ENCODE assay signal across 1 cellular context in the genomic region with DNA sequence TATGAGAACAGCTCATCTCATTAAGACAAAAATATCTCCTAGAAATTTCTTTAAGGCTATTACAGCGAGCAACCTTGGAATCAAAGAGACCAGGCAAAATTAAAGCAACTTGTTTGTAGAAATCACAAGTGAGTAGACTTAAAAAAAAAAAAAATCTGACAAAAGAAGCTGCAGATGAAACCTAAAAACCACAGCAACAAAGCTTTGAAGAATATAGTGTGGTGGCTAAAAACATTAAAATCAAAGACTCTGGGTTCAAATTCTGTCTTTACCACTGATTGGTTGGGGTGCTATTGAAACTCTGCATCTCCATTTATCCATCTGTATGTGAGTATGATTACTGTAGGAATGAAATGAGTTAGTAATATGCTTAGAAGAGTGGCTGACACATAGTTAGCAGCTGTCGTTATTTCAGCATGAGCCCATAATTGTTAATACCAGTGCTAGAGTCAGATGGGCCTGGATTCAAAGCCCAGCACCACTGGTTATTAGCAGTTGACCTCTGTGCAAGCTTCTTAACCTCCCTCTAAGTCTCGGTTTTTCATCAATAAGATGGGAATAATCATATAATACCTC.
TF ChIP-seq lines count a peak whose summit lies in the region.

No MANE protein-coding gene starts in this region.

TF ChIP-seq in endothelial cell of umbilical vein, 7 proteins besides CTCF, POLR2A, EP300 and RAD21 (continued from another document):
- TF ChIP-seq MAX (IDR thresholded peaks at IDR 0.05; ENCODE audit: insufficient read depth, insufficient read length) = no peak
